Comparison of ENCODE assay signal across 13 cellular contexts in the genomic region with DNA sequence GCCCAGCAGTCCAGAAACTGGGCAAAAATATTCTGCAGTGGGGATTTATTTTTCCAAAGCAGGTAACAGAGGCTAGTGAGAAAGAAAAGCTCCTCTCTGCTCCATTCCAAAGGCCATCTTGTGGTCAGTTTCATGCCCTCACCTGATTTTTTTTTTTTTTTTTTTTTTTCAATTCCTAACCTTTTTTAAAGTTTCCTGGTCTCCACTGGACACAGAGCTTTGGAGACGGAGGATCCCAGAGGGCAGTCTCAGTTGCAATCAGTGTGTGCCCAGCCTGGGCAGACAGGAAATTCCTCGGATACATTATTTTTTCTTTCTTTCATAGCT.
A peak's percentile ranks its signal among the peaks of the same experiment; 100 is the strongest.
DNase-seq lines count a peak whose midpoint lies in the region; ATAC-seq and TF ChIP-seq lines count a peak whose summit lies in the region.
"Had no signal": no experiment of that assay in that cellular context is flagged by ENCODE, and none has a peak within 500 bp of the region (broad histone marks: within the 10 kb centered on the region; RNA-seq: fewer than 3 reads in every experiment).

No MANE protein-coding gene starts in this region.

- H3K4me1 Mint-ChIP-seq in activated T-cell treated with anti-CD3 and anti-CD28 coated beads, Interleukin-2, amount 50 U/mL, for 4 hours (ENCODE audit: low read depth): peaks cover 24% of the 10 kb centered on the region

- peak; percentile 54 for TF ChIP-seq CTCF in left ventricle myocardium inferior (IDR thresholded peaks at IDR 0.05; ENCODE audit: borderline replicate concordance)
- peak; percentile 36 for TF ChIP-seq CTCF in cardiac fibroblast (IDR thresholded peaks at IDR 0.05; ENCODE audit: low read depth, low read length)
- TF ChIP-seq CTCF in liver (IDR thresholded peaks at IDR 0.05; ENCODE audit: low read depth, low read length, missing input control): no peak

- ATAC-seq in activated T-cell treated with anti-CD3 and anti-CD28 coated beads, Interleukin-2, amount 50 U/mL, for 4 hours: no peak
- ATAC-seq in GM21723 (IDR thresholded peaks at IDR 0.05; ENCODE audit: unreplicated experiment): no peak
- no peak for ATAC-seq in stimulated activated naive CD8-positive, alpha-beta T cell treated with anti-CD3 and anti-CD28 coated beads, Interleukin-15, Interleukin-2, amounts not matched to agents 100 U/mL and 50 U/mL, for 24 hours
- no peak for ATAC-seq in GM19351 (IDR thresholded peaks at IDR 0.05; ENCODE audit: unreplicated experiment)
- ATAC-seq: activated naive CD8-positive, alpha-beta T cell treated with anti-CD3 and anti-CD28 coated beads, Interleukin-2, amount 50 U/mL, for 24 hours had no signal

- peaks cover 42% of the 10 kb centered on the region for H3K36me3 Mint-ChIP-seq in activated T-cell treated with anti-CD3 and anti-CD28 coated beads, Interleukin-2, amount 50 U/mL, for 4 hours (ENCODE audit: insufficient read depth)

- H3K9ac ChIP-seq in liver (ENCODE audit: low read depth in 1 of 2, low read length in 2 of 2): no peak overlapping the region

- no peaks in the 10 kb centered on the region for H3K27me3 ChIP-seq in left ventricle myocardium inferior (ENCODE audit: low read depth)
- no peaks in the 10 kb centered on the region for H3K27me3 ChIP-seq in liver (ENCODE audit: control insufficient read depth in 4 of 4, insufficient read depth in 4 of 4, low read length in 3 of 4)

- H3K27me3 Mint-ChIP-seq in activated T-cell treated with anti-CD3 and anti-CD28 coated beads, Interleukin-2, amount 50 U/mL, for 4 hours (ENCODE audit: low read depth): no peaks in the 10 kb centered on the region
- H3K27me3 Mint-ChIP-seq: activated naive CD8-positive, alpha-beta T cell treated with anti-CD3 and anti-CD28 coated beads, Interleukin-2, amount 50 U/mL, for 24 hours; B cell; naive B cell had no signal

- WGBS in liver: 85% methylated on average over 2 of the region's 2 CpGs

- intact Hi-C loops in left ventricle myocardium inferior (cut with micrococcal nuclease): no loop called here
- intact Hi-C loops in cardiac septum (cut with DNase I): loop anchor here (5.0 to 10.0 kb wide), 3 partner anchors 123 to 310 kb away; no protein-coding TSS in a partner anchor

- H3K9me3 ChIP-seq in left ventricle myocardium inferior (replicated peaks): no peaks in the 10 kb centered on the region
- H3K9me3 ChIP-seq in liver (ENCODE audit: control insufficient read depth in 4 of 4, low read length in 3 of 4): no peaks in the 10 kb centered on the region

- TF ChIP-seq RAD21 in liver (IDR thresholded peaks at IDR 0.05): peak; percentile 56 to 57

- H3K36me3 ChIP-seq in left ventricle myocardium inferior: peaks cover 37% of the 10 kb centered on the region
- peaks cover 2 to 28% (median 15%) of the 10 kb centered on the region in 4 donors for H3K36me3 ChIP-seq in liver (ENCODE audit: control insufficient read depth in 4 of 4, insufficient read depth in 3 of 4, low read depth in 1 of 4, low read length in 3 of 4)

- peaks cover 7% of the 10 kb centered on the region for H3K9me3 Mint-ChIP-seq in activated T-cell treated with anti-CD3 and anti-CD28 coated beads, Interleukin-2, amount 50 U/mL, for 4 hours
- H3K9me3 Mint-ChIP-seq: activated naive CD8-positive, alpha-beta T cell treated with anti-CD3 and anti-CD28 coated beads, Interleukin-2, amount 50 U/mL, for 24 hours had no signal

- no peak overlapping the region for H3K4me3 Mint-ChIP-seq in activated T-cell treated with anti-CD3 and anti-CD28 coated beads, Interleukin-2, amount 50 U/mL, for 4 hours
- H3K4me3 Mint-ChIP-seq: activated naive CD8-positive, alpha-beta T cell treated with anti-CD3 and anti-CD28 coated beads, Interleukin-2, amount 50 U/mL, for 24 hours had no signal

- no peak overlapping the region for H3K4me3 ChIP-seq in left ventricle myocardium inferior
- H3K4me3 ChIP-seq in cardiac fibroblast (replicated peaks in 1 of 2; ENCODE audit: low read depth in 2 of 2, low read length in 2 of 2): no peak overlapping the region
- no peak overlapping the region for H3K4me3 ChIP-seq in liver (ENCODE audit: low read depth in 1 of 3, low read length in 3 of 3)

- DNase-seq in left ventricle myocardium inferior (no peak), cardiac septum (ENCODE audit: low spot score) (no peak), cardiac fibroblast (ENCODE audit: low read depth in 2 of 2) (no peak)
- no peak for DNase-seq in activated T-cell treated with anti-CD3 and anti-CD28 coated beads, Interleukin-2, amount 50 U/mL, for 4 hours
- no peak for DNase-seq in stimulated activated naive CD8-positive, alpha-beta T cell treated with anti-CD3 and anti-CD28 coated beads, Interleukin-15, Interleukin-2, amounts not matched to agents 100 U/mL and 50 U/mL, for 24 hours
- DNase-seq: activated naive CD8-positive, alpha-beta T cell treated with anti-CD3 and anti-CD28 coated beads, Interleukin-2, amount 50 U/mL, for 24 hours; trophoblast cell had no signal

- H3K27ac ChIP-seq in left ventricle myocardium inferior (replicated peaks) (peak overlapping the region; percentile 31), liver (ENCODE audit: low read depth in 1 of 2, low read length in 2 of 2) (no peak overlapping the region)
- H3K27ac ChIP-seq: RWPE1 had no signal

- peaks cover 16% of the 10 kb centered on the region for H3K4me1 ChIP-seq in left ventricle myocardium inferior
- H3K4me1 ChIP-seq in liver (ENCODE audit: control insufficient read depth in 4 of 4, insufficient read depth in 4 of 4, low read length in 3 of 4): no peaks in the 10 kb centered on the region

TF ChIP-seq in liver, 16 proteins besides CTCF, POLR2A, EP300 and RAD21:
- no peak for TF ChIP-seq NR2F2 (IDR thresholded peaks at IDR 0.05)
- no peak for TF ChIP-seq HNF4A (conservative IDR thresholded peaks at IDR 0.05)
- no peak for TF ChIP-seq GABPA (IDR thresholded peaks at IDR 0.05 in 1 of 2, conservative IDR thresholded peaks at IDR 0.05 in 1 of 2)
- no peak for TF ChIP-seq EGR1 (IDR thresholded peaks at IDR 0.05; ENCODE audit: low read depth in 2 of 2)
- TF ChIP-seq FOXA1 (IDR thresholded peaks at IDR 0.05): no peak
- no peak for TF ChIP-seq TAF1 (conservative IDR thresholded peaks at IDR 0.05)
- no peak for TF ChIP-seq ATF3 (IDR thresholded peaks at IDR 0.05)
- TF ChIP-seq MAX (IDR thresholded peaks at IDR 0.05): no peak
- TF ChIP-seq YY1 (IDR thresholded peaks at IDR 0.05): no peak
- TF ChIP-seq RXRA (IDR thresholded peaks at IDR 0.05): no peak
- TF ChIP-seq HNF4G (IDR thresholded peaks at IDR 0.05): no peak
- TF ChIP-seq JUND (IDR thresholded peaks at IDR 0.05): no peak
- no peak for TF ChIP-seq FOXA2 (IDR thresholded peaks at IDR 0.05)
- TF ChIP-seq REST (IDR thresholded peaks at IDR 0.05): no peak
- TF ChIP-seq SP1 (IDR thresholded peaks at IDR 0.05): no peak
TF ChIP-seq in liver: peak in this region for 0.
